Comparison of ENCODE assay signal across 20 cellular contexts in the genomic region with DNA sequence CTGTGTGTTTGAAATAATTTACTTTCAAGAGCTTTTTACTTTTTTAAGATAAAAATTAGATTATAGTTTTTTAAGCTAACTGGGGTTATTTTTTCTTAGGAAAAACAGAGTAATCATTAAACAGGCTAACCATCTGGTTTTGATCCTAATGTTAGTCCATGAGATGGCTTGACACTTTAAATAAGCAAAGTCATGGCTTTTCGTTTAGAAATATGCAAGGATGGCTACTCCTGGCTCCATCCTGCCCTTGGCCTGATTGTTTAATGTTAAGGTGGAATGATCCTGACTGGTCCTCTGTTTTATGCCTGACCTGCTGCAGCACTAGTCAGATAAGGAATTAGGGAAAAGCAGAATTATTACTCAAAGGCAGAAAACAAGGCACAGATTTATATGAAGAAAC. TPM values are rescaled to one million over a fixed set of nuclear protein-coding genes. Genes with fewer than 3 reads are reported as not detected.
DNase-seq lines count a peak whose midpoint lies in the region; ATAC-seq and TF ChIP-seq lines count a peak whose summit lies in the region.
"Had no signal": no experiment of that assay in that cellular context is flagged by ENCODE, and none has a peak within 500 bp of the region (broad histone marks: within the 10 kb centered on the region; RNA-seq: fewer than 3 reads in every experiment).

No MANE protein-coding gene starts in this region.

- H2AFZ ChIP-seq in GM23338, result peak overlapping the region; percentile 3; the same call in 1 of the 2 replicates

- H3K27ac ChIP-seq in GM23338 (ENCODE audit: low read depth) (no peak overlapping the region), suprapubic skin (peak overlapping the region; percentile 22)
- H3K27ac ChIP-seq: SK-N-MC had no signal

- H3K4me1 ChIP-seq in GM23338 (ENCODE audit: insufficient read depth) (no peaks in the 10 kb centered on the region), adipocyte (ENCODE audit: control insufficient read depth, insufficient read depth, low read length) (peaks cover 35% of the 10 kb centered on the region), suprapubic skin (no peaks in the 10 kb centered on the region)
- H3K4me1 ChIP-seq: HAP-1 had no signal

- no peak for TF ChIP-seq EP300 in suprapubic skin (IDR thresholded peaks at IDR 0.05)

- in situ Hi-C loops in KBM-7 (cut with MboI; ENCODE audit: low pct_unique_long_range_greater_than_20kb, low sequenced_read_pairs), result no loop called here

- H3K27me3 Mint-ChIP-seq in GM23338 (ENCODE audit: insufficient read depth, low read depth, poor library complexity), result peaks cover 2% of the 10 kb centered on the region
- H3K27me3 Mint-ChIP-seq in activated CD4-positive, alpha-beta T cell treated with anti-CD3 and anti-CD28 coated beads for 36 hours, result peaks cover 4% of the 10 kb centered on the region
- H3K27me3 Mint-ChIP-seq: B cell had no signal

- H3K4me2 ChIP-seq in GM23338, result no peak overlapping the region

- no peak for TF ChIP-seq POLR2A in suprapubic skin (IDR thresholded peaks at IDR 0.05)

- H3K9ac ChIP-seq in adipocyte (ENCODE audit: low read length), result peak overlapping the region; percentile 27

- H3K36me3 Mint-ChIP-seq in GM23338 (ENCODE audit: low read depth), result no peaks in the 10 kb centered on the region
- H3K36me3 Mint-ChIP-seq in activated CD4-positive, alpha-beta T cell treated with anti-CD3 and anti-CD28 coated beads for 36 hours (ENCODE audit: low read depth), result no peaks in the 10 kb centered on the region
- H3K36me3 Mint-ChIP-seq: CD4-positive, CD25-positive, alpha-beta regulatory T cell had no signal

- ATAC-seq in GM23338 (no peak), GM21786 (IDR thresholded peaks at IDR 0.05; ENCODE audit: unreplicated experiment) (no peak)
- ATAC-seq in activated CD4-positive, alpha-beta T cell treated with anti-CD3 and anti-CD28 coated beads for 36 hours, result no peak

- no peaks in the 10 kb centered on the region for H3K79me2 ChIP-seq in GM23338 (replicated peaks; ENCODE audit: insufficient read depth)

- H3K9me3 Mint-ChIP-seq in GM23338, result no peaks in the 10 kb centered on the region; the same call in 2 of the 3 replicates
- no peaks in the 10 kb centered on the region for H3K9me3 Mint-ChIP-seq in activated CD4-positive, alpha-beta T cell treated with anti-CD3 and anti-CD28 coated beads for 36 hours (ENCODE audit: low read depth)
- H3K9me3 Mint-ChIP-seq: CD4-positive, CD25-positive, alpha-beta regulatory T cell had no signal

- TF ChIP-seq CTCF in GM23338 (conservative IDR thresholded peaks at IDR 0.05; ENCODE audit: low read depth in 2 of 2) (no peak), fibroblast of the aortic adventitia (IDR thresholded peaks at IDR 0.05; ENCODE audit: insufficient read depth, low read length) (no peak), suprapubic skin (IDR thresholded peaks at IDR 0.05) (no peak)

- H3K27me3 ChIP-seq in GM23338 (ENCODE audit: insufficient read depth), result no peaks in the 10 kb centered on the region
- no peaks in the 10 kb centered on the region for H3K27me3 ChIP-seq in adipocyte (replicated peaks; ENCODE audit: control insufficient read depth, insufficient read depth, low read length)
- H3K27me3 ChIP-seq in suprapubic skin, result no peaks in the 10 kb centered on the region

- POLR2A ChIA-PET in activated CD4-positive, alpha-beta T cell treated with anti-CD3 and anti-CD28 coated beads for 36 hours (lab: Charles Lee), result no interaction called here

- CTCF ChIA-PET in activated CD4-positive, alpha-beta T cell treated with anti-CD3 and anti-CD28 coated beads for 36 hours (lab: Charles Lee), result interaction anchor here (1.1 to 1.4 kb wide), 2 partner anchors 15 to 24 kb away, joined by 3 read pairs; no protein-coding TSS in a partner anchor

- no peaks in the 10 kb centered on the region for H3K36me3 ChIP-seq in GM23338 (ENCODE audit: insufficient read depth)
- H3K36me3 ChIP-seq in adipocyte (ENCODE audit: control insufficient read depth, insufficient read depth, low read length, severe bottlenecking), result no peaks in the 10 kb centered on the region
- no peaks in the 10 kb centered on the region for H3K36me3 ChIP-seq in suprapubic skin
- H3K36me3 ChIP-seq: HAP-1 had no signal

- no peak overlapping the region for H3K27ac Mint-ChIP-seq in GM23338
- H3K27ac Mint-ChIP-seq in activated CD4-positive, alpha-beta T cell treated with anti-CD3 and anti-CD28 coated beads for 36 hours, result no peak overlapping the region
- H3K27ac Mint-ChIP-seq: B cell; CD4-positive, CD25-positive, alpha-beta regulatory T cell had no signal

- 40% methylated on average over 1 of the region's 1 CpG for WGBS in suprapubic skin

- no peaks in the 10 kb centered on the region for H3K4me1 Mint-ChIP-seq in GM23338
- H3K4me1 Mint-ChIP-seq in activated CD4-positive, alpha-beta T cell treated with anti-CD3 and anti-CD28 coated beads for 36 hours, result no peaks in the 10 kb centered on the region
- H3K4me1 Mint-ChIP-seq: B cell; CD4-positive, CD25-positive, alpha-beta regulatory T cell had no signal

- H4K20me1 ChIP-seq in GM23338 (replicated peaks; ENCODE audit: insufficient read depth), result no peaks in the 10 kb centered on the region

- no peak overlapping the region for H3K4me3 Mint-ChIP-seq in GM23338
- no peak overlapping the region for H3K4me3 Mint-ChIP-seq in activated CD4-positive, alpha-beta T cell treated with anti-CD3 and anti-CD28 coated beads for 36 hours
- H3K4me3 Mint-ChIP-seq: B cell; CD4-positive, CD25-positive, alpha-beta regulatory T cell had no signal

- DNase-seq in GM23338 (ENCODE audit: low spot score) (no peak), adipocyte (ENCODE audit: low read depth) (peak; percentile 59), fibroblast of the aortic adventitia (ENCODE audit: low read depth) (peak; percentile 80), suprapubic skin (ENCODE audit: low spot score in 2 of 2) (no peak), KBM-7 (no peak), NCI-H2081 treated with DMSO at 0.1 percent for 48 hours (lab: John Stamatoyannopoulos, UW) (no peak)
- no peak for DNase-seq in activated CD4-positive, alpha-beta T cell treated with anti-CD3 and anti-CD28 coated beads for 36 hours
- DNase-seq: CD4-positive, CD25-positive, alpha-beta regulatory T cell; COR-L47; DMS 273 treated with DMSO at 0.1 percent for 48 hours; DND-41; NCI-H1105 treated with DMSO at 0.1 percent for 48 hours; NCI-H1694 treated with DMSO at 0.1 percent for 48 hours; NCI-H2107; NCI-H524 treated with DMSO at 0.1 percent for 48 hours; SHP77 had no signal

- H3K9me2 ChIP-seq in GM23338 (ENCODE audit: insufficient read depth), result no peaks in the 10 kb centered on the region

- no peaks in the 10 kb centered on the region for H3F3A ChIP-seq in GM23338 (replicated peaks; ENCODE audit: low read depth)

- H3K4me3 ChIP-seq in GM23338 (no peak overlapping the region), adipocyte (ENCODE audit: low read length) (peak overlapping the region; percentile 5), fibroblast of the aortic adventitia (ENCODE audit: low read depth, low read length) (no peak overlapping the region), suprapubic skin (no peak overlapping the region)
- H3K4me3 ChIP-seq: HAP-1, SK-N-MC had no signal

- H3K9me3 ChIP-seq in adipocyte (ENCODE audit: control insufficient read depth, low read length) (no peaks in the 10 kb centered on the region), suprapubic skin (no peaks in the 10 kb centered on the region)
- H3K9me3 ChIP-seq: HAP-1 had no signal

- intact Hi-C loops in activated CD4-positive, alpha-beta T cell treated with anti-CD3 and anti-CD28 coated beads for 36 hours (cut with DNase I, micrococcal nuclease), result no loop called here

TF ChIP-seq in GM23338, 12 proteins besides CTCF, POLR2A, EP300 and RAD21 (continues in another document):
- TF ChIP-seq EZH2 (IDR thresholded peaks at IDR 0.05; ENCODE audit: low read depth, unreplicated experiment) (no peak), CREB1 (CRISPR knock-in tag; IDR thresholded peaks at IDR 0.05; ENCODE audit: low read depth) (no peak)

RNA-seq across cellular contexts. Expression of a gene that starts 39.7 kb away (rescaled TPM):
- total RNA-seq in GM23338 (2014; rRNA removed; shearing (Covaris generic)), result 34.6 and 41.2 TPM in 2 replicates
- polyA plus RNA-seq in GM23338 (2016; fragmentation: Nextera tagmentation; extraction: Ambion mirVana), result 21.4 and 31.1 TPM in 2 replicates
- total RNA-seq in fibroblast of the aortic adventitia (ENCODE audit: low replicate concordance) (21.1 and 27.0 TPM in 2 replicates), suprapubic skin (10 to 100 TPM in 3 of 4 donors, 1 to 10 TPM in 1; 8.4 to 12.4 (median 10.9) TPM)
- total RNA-seq in activated CD4-positive, alpha-beta T cell treated with anti-CD3 and anti-CD28 coated beads for 36 hours, result 10 to 100 TPM; 41.1 to 54.0 TPM

Comparison
In these comparisons a context has a peak if more than half of its experiments do, and no peak if none do; other contexts are left out.
1. DNase-seq: peak in adipocyte (single experiment) and fibroblast of the aortic adventitia (single experiment); none in GM23338 (single experiment), suprapubic skin (0 of 2), KBM-7 (single experiment), activated CD4-positive, alpha-beta T cell treated with anti-CD3 and anti-CD28 coated beads for 36 hours (single experiment) and NCI-H2081 treated with DMSO at 0.1 percent for 48 hours (single experiment).